ENCODE assay signal across 24 cellular contexts in genomic region chr2:168501456-168502065, GRCh38.
"Had no signal": no experiment of that assay in that cellular context is flagged by ENCODE, and none has a peak within 500 bp of the region (broad histone marks: within the 10 kb centered on the region; RNA-seq: fewer than 3 reads in every experiment).

No MANE protein-coding gene starts in this region.

- H3K27ac Mint-ChIP-seq: nephron; progenitor cell of endocrine pancreas; stimulated activated memory B cell treated with anti-CD40 and anti-IgM and Interleukin-4, amounts not matched to agents 10 μg/mL and 1 μg/mL and 100 μg/mL, for 72 hours; stimulated activated naive CD8-positive, alpha-beta T cell treated with anti-CD3 and anti-CD28 coated beads, Interleukin-15, Interleukin-2, amounts not matched to agents 100 ng/mL and 50 ng/mL, for 24 hours had no signal

- H3K4me2 ChIP-seq: hepatocyte had no signal

- H2AFZ ChIP-seq: hepatocyte had no signal

- H3K4me1 ChIP-seq: pancreas, spleen, tibial artery, upper lobe of right lung, vagina had no signal

- DNase-seq: effector memory CD4-positive, alpha-beta T cell; foreskin fibroblast; glutamatergic neuron; left colon; mesendoderm; naive B cell; occipital lobe; pancreas; right lobe of liver; spleen; stimulated activated CD4-positive, alpha-beta T cell treated with anti-CD3 and anti-CD28 coated beads, Interleukin-15, amount 100 ng/mL, for 24 hours; stimulated activated CD4-positive, alpha-beta T cell treated with anti-CD3 and anti-CD28 coated beads, Interleukin-1b, Interleukin-23, amount 100 ng/mL, for 48 hours; stimulated activated CD4-positive, alpha-beta T cell treated with anti-CD3 and anti-CD28 coated beads, Interleukin-4, amount 100 ng/mL, for 24 hours; tibial artery; upper lobe of right lung had no signal

- H3K27me3 ChIP-seq: esophagus muscularis mucosa, gastroesophageal sphincter, hepatocyte, pancreas, right lobe of liver, spleen, tibial artery, upper lobe of right lung, vagina had no signal

- H3K36me3 ChIP-seq: esophagus muscularis mucosa, gastroesophageal sphincter, pancreas, right lobe of liver, tibial artery, upper lobe of right lung, vagina had no signal

- ATAC-seq: gastroesophageal sphincter; left colon; right lobe of liver; stimulated activated memory B cell treated with anti-CD40 and anti-IgM and Interleukin-4, amounts not matched to agents 10 μg/mL and 1 μg/mL and 100 μg/mL, for 72 hours; upper lobe of right lung had no signal

- H3K27ac ChIP-seq: epithelial cell of prostate, esophagus muscularis mucosa, gastroesophageal sphincter, hepatocyte, pancreas, right lobe of liver, spleen, tibial artery, upper lobe of right lung, vagina had no signal

- H3K27me3 Mint-ChIP-seq: naive B cell; progenitor cell of endocrine pancreas; stimulated activated memory B cell treated with anti-CD40 and anti-IgM and Interleukin-4, amounts not matched to agents 10 μg/mL and 1 μg/mL and 100 μg/mL, for 72 hours; stimulated activated naive CD8-positive, alpha-beta T cell treated with anti-CD3 and anti-CD28 coated beads, Interleukin-15, Interleukin-2, amounts not matched to agents 100 ng/mL and 50 ng/mL, for 24 hours had no signal

- H3K4me3 ChIP-seq: esophagus muscularis mucosa, gastroesophageal sphincter, hepatocyte, pancreas, right lobe of liver, spleen, tibial artery, upper lobe of right lung, vagina had no signal

- H3K9me3 ChIP-seq: esophagus muscularis mucosa, gastroesophageal sphincter, pancreas, right lobe of liver, tibial artery, upper lobe of right lung, vagina had no signal

- H3K4me3 Mint-ChIP-seq: naive B cell; nephron; stimulated activated memory B cell treated with anti-CD40 and anti-IgM and Interleukin-4, amounts not matched to agents 10 μg/mL and 1 μg/mL and 100 μg/mL, for 72 hours; stimulated activated naive CD8-positive, alpha-beta T cell treated with anti-CD3 and anti-CD28 coated beads, Interleukin-15, Interleukin-2, amounts not matched to agents 100 ng/mL and 50 ng/mL, for 24 hours had no signal

- H3K4me1 Mint-ChIP-seq: stimulated activated memory B cell treated with anti-CD40 and anti-IgM and Interleukin-4, amounts not matched to agents 10 μg/mL and 1 μg/mL and 100 μg/mL, for 72 hours had no signal
